Comparison of ENCODE assay signal across 9 cellular contexts in genomic region chr17:82283208-82283749, GRCh38. TPM values are rescaled to one million over a fixed set of nuclear protein-coding genes. Genes with fewer than 3 reads are reported as not detected.
DNase-seq lines count a peak whose midpoint lies in the region; ATAC-seq and TF ChIP-seq lines count a peak whose summit lies in the region.
"Had no signal": no experiment of that assay in that cellular context is flagged by ENCODE, and none has a peak within 500 bp of the region (broad histone marks: within the 10 kb centered on the region; RNA-seq: fewer than 3 reads in every experiment).

No MANE protein-coding gene starts in this region.

- DNase-seq in BJ (ENCODE audit: low read depth): peak; percentile 39
- peak; percentile 48 for DNase-seq in HT-29 (ENCODE audit: low spot score)
- DNase-seq in activated CD4-positive, alpha-beta memory T cell treated with anti-CD3 and anti-CD28 coated beads for 36 hours: peak; percentile 88
- peak; percentile 85 for DNase-seq in iris pigment epithelial cell (ENCODE audit: low read depth)
- DNase-seq in NCI-H2196 (lab: John Stamatoyannopoulos, UW; ENCODE audit: unreplicated experiment): no peak
- DNase-seq in CD4-positive, alpha-beta T cell: no peak
- DNase-seq in NCI-H446 treated with DMSO at 0.1 percent for 48 hours (lab: John Stamatoyannopoulos, UW): no peak

- H3K4me1 Mint-ChIP-seq in activated CD4-positive, alpha-beta memory T cell treated with anti-CD3 and anti-CD28 coated beads for 36 hours (ENCODE audit: low read depth): peaks cover 43% of the 10 kb centered on the region
- peaks cover 13% of the 10 kb centered on the region for H3K4me1 Mint-ChIP-seq in CD4-positive, alpha-beta T cell (ENCODE audit: low read depth)

- ATAC-seq in GM19035 (IDR thresholded peaks at IDR 0.05; ENCODE audit: unreplicated experiment): no peak
- no peak for ATAC-seq in CD4-positive, alpha-beta T cell (ENCODE audit: poor library complexity)
- ATAC-seq: heart left ventricle had no signal

- no peaks in the 10 kb centered on the region for H3K36me3 ChIP-seq in BJ (ENCODE audit: control insufficient read depth, insufficient read depth, low read length)
- H3K36me3 ChIP-seq: heart left ventricle had no signal

- TF ChIP-seq CTCF in BJ (IDR thresholded peaks at IDR 0.05; ENCODE audit: insufficient read depth, low read depth, low read length): no peak
- no peak for TF ChIP-seq CTCF in CD4-positive, alpha-beta T cell (IDR thresholded peaks at IDR 0.05)

- H3K27me3 ChIP-seq in BJ (ENCODE audit: control insufficient read depth, insufficient read depth, low read length): no peaks in the 10 kb centered on the region
- H3K27me3 ChIP-seq in CD4-positive, alpha-beta T cell (ENCODE audit: control insufficient read depth, insufficient read depth, low read length): no peaks in the 10 kb centered on the region
- H3K27me3 ChIP-seq: heart left ventricle had no signal

- CTCF ChIA-PET in BJ (lab: Yijun Ruan, JAX): interaction anchor here (0.6 kb wide), 1 partner anchor 249 kb away, joined by 3 read pairs; no protein-coding TSS in a partner anchor
- CTCF ChIA-PET in activated CD4-positive, alpha-beta memory T cell treated with anti-CD3 and anti-CD28 coated beads for 36 hours (lab: Charles Lee): interaction anchor here (1.3 to 1.5 kb wide), 4 partner anchors 15 to 77 kb away, joined by 3 to 7 read pairs (median 6); no protein-coding TSS in a partner anchor
- CTCF ChIA-PET in CD4-positive, alpha-beta T cell (lab: Charles Lee): no interaction called here

- POLR2A ChIA-PET in BJ (lab: Charles Lee): interaction anchor here (0.6 kb wide), 1 partner anchor 9 kb away, joined by 4 read pairs; no protein-coding TSS in a partner anchor
- POLR2A ChIA-PET in activated CD4-positive, alpha-beta memory T cell treated with anti-CD3 and anti-CD28 coated beads for 36 hours (lab: Charles Lee): interaction anchor here (0.7 to 4.3 kb wide), 6 partner anchors 9 to 17 kb away, joined by 3 to 40 read pairs (median 5); partner anchors contain the start of gene CSNK1D
- POLR2A ChIA-PET in CD4-positive, alpha-beta T cell (lab: Charles Lee): interaction anchor here (2.6 kb wide), 1 partner anchor 9 kb away, joined by 7 read pairs; no protein-coding TSS in a partner anchor

- no peaks in the 10 kb centered on the region for H3K9me3 ChIP-seq in CD4-positive, alpha-beta T cell (ENCODE audit: control insufficient read depth, low read length)
- H3K9me3 ChIP-seq: heart left ventricle had no signal

- H3K9me3 Mint-ChIP-seq in activated CD4-positive, alpha-beta memory T cell treated with anti-CD3 and anti-CD28 coated beads for 36 hours: no peaks in the 10 kb centered on the region
- H3K9me3 Mint-ChIP-seq in CD4-positive, alpha-beta T cell: no peaks in the 10 kb centered on the region

- peak overlapping the region; percentile 74 for H3K27ac Mint-ChIP-seq in activated CD4-positive, alpha-beta memory T cell treated with anti-CD3 and anti-CD28 coated beads for 36 hours
- H3K27ac Mint-ChIP-seq in CD4-positive, alpha-beta T cell: no peak overlapping the region

- H3K36me3 Mint-ChIP-seq in activated CD4-positive, alpha-beta memory T cell treated with anti-CD3 and anti-CD28 coated beads for 36 hours: no peaks in the 10 kb centered on the region
- H3K36me3 Mint-ChIP-seq in CD4-positive, alpha-beta T cell (ENCODE audit: low read depth): no peaks in the 10 kb centered on the region

- intact Hi-C loops in activated CD4-positive, alpha-beta memory T cell treated with anti-CD3 and anti-CD28 coated beads for 36 hours (cut with micrococcal nuclease): loop anchor here (2.0 kb wide), 1 partner anchor 14 kb away; no protein-coding TSS in a partner anchor
- intact Hi-C loops in CD4-positive, alpha-beta T cell (cut with DNase I, micrococcal nuclease): no loop called here

- H3K4me3 Mint-ChIP-seq in activated CD4-positive, alpha-beta memory T cell treated with anti-CD3 and anti-CD28 coated beads for 36 hours: peak overlapping the region; percentile 51
- H3K4me3 Mint-ChIP-seq in CD4-positive, alpha-beta T cell: no peak overlapping the region

- H3K4me3 ChIP-seq in BJ (ENCODE audit: low read depth, low read length): no peak overlapping the region
- H3K4me3 ChIP-seq: heart left ventricle had no signal

- no peak overlapping the region for H3K27ac ChIP-seq in CD4-positive, alpha-beta T cell (ENCODE audit: low read depth, low read length)
- H3K27ac ChIP-seq: heart left ventricle had no signal

- H3K27me3 Mint-ChIP-seq in activated CD4-positive, alpha-beta memory T cell treated with anti-CD3 and anti-CD28 coated beads for 36 hours: no peaks in the 10 kb centered on the region
- no peaks in the 10 kb centered on the region for H3K27me3 Mint-ChIP-seq in CD4-positive, alpha-beta T cell

RNA-seq across cellular contexts. Expression of gene CSNK1D, which starts 9.8 kb away (rescaled TPM):
- 57.6 and 118 TPM in 2 replicates for polyA plus RNA-seq in BJ (2011; rRNA removed)
- polyA minus RNA-seq in BJ (2011; rRNA and poly(A)+ RNA removed): 68.4 and 76.6 TPM in 2 replicates
- total RNA-seq in HT-29 (2014; rRNA removed; shearing (Covaris generic)): 47.8 and 60.4 TPM in 2 replicates
- 100 to 1,000 TPM; 110 to 111 TPM for total RNA-seq in activated CD4-positive, alpha-beta memory T cell treated with anti-CD3 and anti-CD28 coated beads for 36 hours
- 100 to 1,000 TPM; 277 to 286 TPM for total RNA-seq in CD4-positive, alpha-beta T cell

RNA-seq across cellular contexts. Expression of gene CD7, which starts 34.1 kb away (rescaled TPM):
- polyA plus RNA-seq in BJ (2011; rRNA removed): 0.06 and 0.22 TPM in 2 replicates
- polyA minus RNA-seq in BJ (2011; rRNA and poly(A)+ RNA removed): 0.09 and 0.36 TPM in 2 replicates
- not detected in 2 replicates for total RNA-seq in HT-29 (2014; rRNA removed; shearing (Covaris generic))
- 100 to 1,000 TPM; 570 to 574 TPM for total RNA-seq in activated CD4-positive, alpha-beta memory T cell treated with anti-CD3 and anti-CD28 coated beads for 36 hours
- total RNA-seq in CD4-positive, alpha-beta T cell: 100 to 1,000 TPM; 225 to 234 TPM

RNA-seq across cellular contexts. Expression of gene SECTM1, which starts 50.3 kb away (rescaled TPM):
- 18.9 and 34.4 TPM in 2 replicates for polyA plus RNA-seq in BJ (2011; rRNA removed)
- polyA minus RNA-seq in BJ (2011; rRNA and poly(A)+ RNA removed): 8.2 and 13.7 TPM in 2 replicates
- total RNA-seq in HT-29 (2014; rRNA removed; shearing (Covaris generic)): 2.9 and 3.2 TPM in 2 replicates
- total RNA-seq in activated CD4-positive, alpha-beta memory T cell treated with anti-CD3 and anti-CD28 coated beads for 36 hours: 10 to 100 TPM; 12.2 to 12.7 TPM
- 1 to 10 TPM; 2.1 to 3.1 TPM for total RNA-seq in CD4-positive, alpha-beta T cell

RNA-seq across cellular contexts. Expression of gene SLC16A3, which starts 54.4 kb away (rescaled TPM):
- 152 and 338 TPM in 2 replicates for polyA plus RNA-seq in BJ (2011; rRNA removed)
- polyA minus RNA-seq in BJ (2011; rRNA and poly(A)+ RNA removed): 101 and 154 TPM in 2 replicates
- total RNA-seq in HT-29 (2014; rRNA removed; shearing (Covaris generic)): 132 and 156 TPM in 2 replicates
- total RNA-seq in activated CD4-positive, alpha-beta memory T cell treated with anti-CD3 and anti-CD28 coated beads for 36 hours: 10 to 100 TPM; 97.4 to 99.7 TPM
- total RNA-seq in CD4-positive, alpha-beta T cell: 10 to 100 TPM; 93.4 to 99.0 TPM

Comparison
In these comparisons a context has a peak if more than half of its experiments do, and no peak if none do; other contexts are left out.
1. DNase-seq: peak in BJ (single experiment), HT-29 (single experiment), activated CD4-positive, alpha-beta memory T cell treated with anti-CD3 and anti-CD28 coated beads for 36 hours (single experiment) and iris pigment epithelial cell (single experiment); none in NCI-H2196 (single experiment), CD4-positive, alpha-beta T cell (0 of 10) and NCI-H446 treated with DMSO at 0.1 percent for 48 hours (single experiment).
2. RNA of gene CD7, which starts 34.1 kb away (total RNA-seq): 570 to 574 TPM in activated CD4-positive, alpha-beta memory T cell treated with anti-CD3 and anti-CD28 coated beads for 36 hours and 225 to 234 TPM in CD4-positive, alpha-beta T cell; not detected in HT-29; every median in the first group is over 100 times any median in the second.